In genomic region chr1:240086726-240087125, GRCh38 we compare ENCODE assay signal across 23 cellular contexts. TPM values are rescaled to one million over a fixed set of nuclear protein-coding genes. Genes with fewer than 3 reads are reported as not detected.
"Had no signal": no experiment of that assay in that cellular context is flagged by ENCODE, and none has a peak within 500 bp of the region (broad histone marks: within the 10 kb centered on the region; RNA-seq: fewer than 3 reads in every experiment).

No MANE protein-coding gene starts in this region.

- ATAC-seq: gastrocnemius medialis; heart left ventricle; left colon; pancreas; stimulated activated naive B cell treated with anti-CD40 and anti-IgM and Interleukin-4, amounts not matched to agents 10 μg/mL and 1 μg/mL and 100 μg/mL, for 72 hours had no signal

- H3K4me3 Mint-ChIP-seq: activated B cell treated with CpG ODN at 0.5 μM for 24 hours; activated CD4-positive, alpha-beta T cell treated with anti-CD3 and anti-CD28 coated beads, Interleukin-2, amount 10 ng/mL, durations not matched to agents 24 days and 14 days; activated naive CD8-positive, alpha-beta T cell; brain; central memory CD8-positive, alpha-beta T cell; neural crest cell; stimulated activated naive B cell treated with anti-CD40 and anti-IgM and Interleukin-4, amounts not matched to agents 10 μg/mL and 1 μg/mL and 100 μg/mL, for 72 hours had no signal

- H3K36me3 ChIP-seq: gastrocnemius medialis, heart left ventricle, pancreas, sigmoid colon, thyroid gland, uterus had no signal

- H3K4me3 ChIP-seq: gastrocnemius medialis, heart left ventricle, pancreas, sigmoid colon, thyroid gland, uterus had no signal

- H3K27ac ChIP-seq: gastrocnemius medialis, heart left ventricle, pancreas, sigmoid colon, thyroid gland, uterus had no signal

- H3K4me1 Mint-ChIP-seq: activated CD4-positive, alpha-beta T cell treated with anti-CD3 and anti-CD28 coated beads, Interleukin-2, amount 10 ng/mL, durations not matched to agents 24 days and 14 days; central memory CD8-positive, alpha-beta T cell had no signal

- DNase-seq: activated B cell treated with CpG ODN at 0.5 μM for 24 hours; activated CD4-positive, alpha-beta T cell treated with anti-CD3 and anti-CD28 coated beads, Interleukin-2, amount 10 ng/mL, durations not matched to agents 24 days and 14 days; activated CD8-positive, alpha-beta memory T cell treated with anti-CD3 and anti-CD28 coated beads, Interleukin-2, amount 50 U/mL, for 48 hours; activated gamma-delta T cell treated with Interleukin-2 at 50 U/mL for 16 hours; amygdala; cortex of kidney; effector CD8-positive, alpha-beta T cell; gastrocnemius medialis; heart left ventricle; left colon; midbrain; pancreas; sigmoid colon; stimulated activated CD4-positive, alpha-beta T cell treated with anti-CD3 and anti-CD28 coated beads, Interleukin-2, amount 100 ng/mL, for 48 hours; stimulated activated naive B cell treated with anti-CD40 and anti-IgM and Interleukin-4, amounts not matched to agents 10 μg/mL and 1 μg/mL and 100 μg/mL, for 72 hours; T-helper 2 cell; thyroid gland; uterus had no signal

- H3K4me1 ChIP-seq: gastrocnemius medialis, pancreas had no signal

- H3K9me3 Mint-ChIP-seq: activated CD4-positive, alpha-beta T cell treated with anti-CD3 and anti-CD28 coated beads, Interleukin-2, amount 10 ng/mL, durations not matched to agents 24 days and 14 days; brain; neural crest cell had no signal

- H3K36me3 Mint-ChIP-seq: activated naive CD8-positive, alpha-beta T cell; brain; stimulated activated naive B cell treated with anti-CD40 and anti-IgM and Interleukin-4, amounts not matched to agents 10 μg/mL and 1 μg/mL and 100 μg/mL, for 72 hours had no signal

- H3K27ac Mint-ChIP-seq: activated B cell treated with CpG ODN at 0.5 μM for 24 hours; activated CD4-positive, alpha-beta T cell treated with anti-CD3 and anti-CD28 coated beads, Interleukin-2, amount 10 ng/mL, durations not matched to agents 24 days and 14 days; activated naive CD8-positive, alpha-beta T cell; stimulated activated naive B cell treated with anti-CD40 and anti-IgM and Interleukin-4, amounts not matched to agents 10 μg/mL and 1 μg/mL and 100 μg/mL, for 72 hours had no signal

- H3K9me3 ChIP-seq: gastrocnemius medialis, heart left ventricle, pancreas, sigmoid colon, thyroid gland, uterus had no signal

- H3K27me3 ChIP-seq: thyroid gland had no signal

RNA-seq across cellular contexts. Expression of gene FMN2, which starts 5.0 kb away (rescaled TPM):
- total RNA-seq: activated B cell treated with CpG ODN at 0.5 μM for 24 hours; activated CD4-positive, alpha-beta T cell treated with anti-CD3 and anti-CD28 coated beads, Interleukin-2, amount 10 ng/mL, durations not matched to agents 24 days and 14 days; lung microvascular endothelial cell had no signal
